8 cellular contexts compared by ENCODE assay signal in the genomic region with DNA sequence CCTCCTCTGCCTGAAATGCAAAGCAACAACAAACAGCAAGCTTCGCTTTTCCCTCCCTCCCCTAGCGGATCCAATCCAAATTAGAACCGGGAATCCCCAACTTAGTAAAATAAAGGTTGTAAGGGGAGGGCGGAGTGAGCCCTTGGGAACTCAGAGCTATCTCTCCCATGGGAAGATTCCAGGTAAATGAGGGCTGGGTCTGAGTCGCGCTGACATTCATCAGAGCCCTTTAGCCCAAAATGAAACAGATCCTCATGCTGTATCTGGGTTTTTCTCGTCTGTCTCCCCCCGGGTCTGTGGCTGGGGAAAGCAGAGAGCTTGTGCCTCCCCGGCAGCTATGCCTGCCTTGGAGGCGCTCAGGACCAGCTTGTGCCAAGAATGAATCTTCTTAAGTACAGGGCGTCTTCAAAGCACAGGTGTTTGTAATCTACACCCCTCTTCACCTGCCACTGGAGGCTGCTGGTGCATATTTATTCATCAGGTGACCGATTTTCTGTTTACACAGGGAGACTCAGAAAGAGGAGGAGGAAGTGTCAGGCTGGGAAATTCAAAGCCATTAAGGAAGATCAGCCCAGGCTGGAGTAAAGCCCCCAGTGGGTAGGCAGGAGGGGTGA. TPM values are rescaled to one million over a fixed set of nuclear protein-coding genes. Genes with fewer than 3 reads are reported as not detected.
A peak's percentile ranks its signal among the peaks of the same experiment; 100 is the strongest.
DNase-seq lines count a peak whose midpoint lies in the region; ATAC-seq and TF ChIP-seq lines count a peak whose summit lies in the region.

No MANE protein-coding gene starts in this region.

- no peaks in the 10 kb centered on the region for H3K27me3 ChIP-seq in endocrine pancreas (ENCODE audit: control insufficient read depth, insufficient read depth, low read length)
- H3K27me3 ChIP-seq in neural progenitor cell, result peaks cover 54% of the 10 kb centered on the region

- no peaks in the 10 kb centered on the region for H3K9me3 Mint-ChIP-seq in activated T-cell treated with anti-CD3 and anti-CD28 coated beads, Interleukin-2, amount 50 U/mL, for 4 hours
- no peaks in the 10 kb centered on the region for H3K9me3 Mint-ChIP-seq in neural progenitor cell

- no peak overlapping the region for H2AFZ ChIP-seq in neural progenitor cell (replicated peaks)

- H3F3A ChIP-seq in neural progenitor cell (ENCODE audit: low read depth), result peaks cover 52% of the 10 kb centered on the region

- H3K4me1 ChIP-seq in endocrine pancreas (ENCODE audit: control insufficient read depth, insufficient read depth, low read length) (no peaks in the 10 kb centered on the region), neural progenitor cell (peaks cover 47% of the 10 kb centered on the region)

- H3K4me3 ChIP-seq in endocrine pancreas (ENCODE audit: control insufficient read depth, insufficient read depth, low read length), result peak overlapping the region; percentile 80
- H3K4me3 ChIP-seq in neural progenitor cell, result peak overlapping the region; percentile 61

- peak overlapping the region; percentile 62 for H3K9ac ChIP-seq in endocrine pancreas (ENCODE audit: control insufficient read depth, insufficient read depth, low read length)
- no peak overlapping the region for H3K9ac ChIP-seq in neural progenitor cell

- no peaks in the 10 kb centered on the region for H3K36me3 ChIP-seq in endocrine pancreas (ENCODE audit: control insufficient read depth, insufficient read depth, low read length)
- H3K36me3 ChIP-seq in neural progenitor cell, result no peaks in the 10 kb centered on the region

- H3K36me3 Mint-ChIP-seq in activated T-cell treated with anti-CD3 and anti-CD28 coated beads, Interleukin-2, amount 50 U/mL, for 4 hours (ENCODE audit: insufficient read depth), result no peaks in the 10 kb centered on the region
- H3K36me3 Mint-ChIP-seq in neural progenitor cell, result no peaks in the 10 kb centered on the region

- ATAC-seq in activated T-cell treated with anti-CD3 and anti-CD28 coated beads, Interleukin-2, amount 50 U/mL, for 4 hours, result no peak
- ATAC-seq in HG03439 (IDR thresholded peaks at IDR 0.05; ENCODE audit: unreplicated experiment), result no peak

- no peak overlapping the region for H3K27ac Mint-ChIP-seq in neural progenitor cell

- H3K4me1 Mint-ChIP-seq in activated T-cell treated with anti-CD3 and anti-CD28 coated beads, Interleukin-2, amount 50 U/mL, for 4 hours (ENCODE audit: low read depth), result peaks cover 44% of the 10 kb centered on the region
- peaks cover 69% of the 10 kb centered on the region for H3K4me1 Mint-ChIP-seq in neural progenitor cell

- no peak overlapping the region for H3K27ac ChIP-seq in neural progenitor cell

- no peak for TF ChIP-seq CTCF in neural progenitor cell (IDR thresholded peaks at IDR 0.05)

- peaks cover 32% of the 10 kb centered on the region for H4K20me1 ChIP-seq in neural progenitor cell (ENCODE audit: low read depth)

- no peaks in the 10 kb centered on the region for H3K27me3 Mint-ChIP-seq in activated T-cell treated with anti-CD3 and anti-CD28 coated beads, Interleukin-2, amount 50 U/mL, for 4 hours (ENCODE audit: low read depth)
- peaks cover 24% of the 10 kb centered on the region for H3K27me3 Mint-ChIP-seq in neural progenitor cell (ENCODE audit: insufficient read depth, low read depth)

- peak overlapping the region; percentile 85 for H3K4me3 Mint-ChIP-seq in activated T-cell treated with anti-CD3 and anti-CD28 coated beads, Interleukin-2, amount 50 U/mL, for 4 hours
- peak overlapping the region; percentile 81 for H3K4me3 Mint-ChIP-seq in neural progenitor cell

- H3K9me3 ChIP-seq in endocrine pancreas (ENCODE audit: control insufficient read depth, low read length) (no peaks in the 10 kb centered on the region), neural progenitor cell (ENCODE audit: low read depth) (no peaks in the 10 kb centered on the region)

- H3K4me2 ChIP-seq in neural progenitor cell, result peak overlapping the region; percentile 94

- H3K79me2 ChIP-seq in neural progenitor cell (ENCODE audit: low read depth), result peaks cover 4% of the 10 kb centered on the region

- DNase-seq in activated T-cell treated with anti-CD3 and anti-CD28 coated beads, Interleukin-2, amount 50 U/mL, for 4 hours, result no peak
- DNase-seq in activated T-cell treated with anti-CD3 and anti-CD28 coated beads, Interleukin-2, amount 50 U/mL, for 48 hours, result no peak
- DNase-seq in NCI-H748 treated with DMSO at 0.1 percent for 48 hours (lab: John Stamatoyannopoulos, UW) (peak; percentile 71), neural progenitor cell (ENCODE audit: low spot score) (no peak)
- no peak for DNase-seq in stimulated activated CD4-positive, alpha-beta T cell treated with anti-CD3 and anti-CD28 coated beads, Interleukin-2, amount 100 ng/mL, for 48 hours
- no peak for DNase-seq in effector CD8-positive, alpha-beta T cell (lab: John Stamatoyannopoulos, UW)

RNA-seq across cellular contexts. Expression of a gene that starts 55.0 kb away (rescaled TPM):
- total RNA-seq in activated T-cell treated with anti-CD3 and anti-CD28 coated beads, Interleukin-2, amount 50 U/mL, for 4 hours, result 10 to 100 TPM; 15.5 to 15.6 (median 15.5) TPM
- total RNA-seq in neural progenitor cell (ENCODE audit: low replicate concordance), result 7.7 and 20.4 TPM in 2 replicates
